18 cellular contexts compared by ENCODE assay signal in genomic region chr1:245648749-245649517, GRCh38.
DNase-seq lines count a peak whose midpoint lies in the region; ATAC-seq and TF ChIP-seq lines count a peak whose summit lies in the region.
"Had no signal": no experiment of that assay in that cellular context is flagged by ENCODE, and none has a peak within 500 bp of the region (broad histone marks: within the 10 kb centered on the region; RNA-seq: fewer than 3 reads in every experiment).

No MANE protein-coding gene starts in this region.

- H3K36me3 ChIP-seq in cardiac muscle cell = peaks cover 12% of the 10 kb centered on the region
- H3K36me3 ChIP-seq: colonic mucosa had no signal

- H3K27me3 Mint-ChIP-seq in brain = no peaks in the 10 kb centered on the region
- H3K27me3 Mint-ChIP-seq in stimulated activated memory B cell treated with anti-CD40 and anti-IgM and Interleukin-4, amounts not matched to agents 10 μg/mL and 1 μg/mL and 100 μg/mL, for 72 hours = peaks cover 5% of the 10 kb centered on the region

- H3K4me3 ChIP-seq in cardiac muscle cell = no peak overlapping the region
- no peak overlapping the region for H3K4me3 ChIP-seq in right cardiac atrium (ENCODE audit: low read length)
- H3K4me3 ChIP-seq: colonic mucosa, GM23248 had no signal

- H3K27me3 ChIP-seq in cardiac muscle cell (no peaks in the 10 kb centered on the region), right cardiac atrium (ENCODE audit: control insufficient read depth, insufficient read depth) (no peaks in the 10 kb centered on the region)
- H3K27me3 ChIP-seq: colonic mucosa had no signal

- H3K4me1 Mint-ChIP-seq in brain = peaks cover 34% of the 10 kb centered on the region
- peaks cover 43% of the 10 kb centered on the region for H3K4me1 Mint-ChIP-seq in stimulated activated memory B cell treated with anti-CD40 and anti-IgM and Interleukin-4, amounts not matched to agents 10 μg/mL and 1 μg/mL and 100 μg/mL, for 72 hours

- H3K27ac Mint-ChIP-seq in brain = peak overlapping the region in 4 of 5 experiments; percentile 2 to 57 (median 18)
- peak overlapping the region; percentile 18 for H3K27ac Mint-ChIP-seq in stimulated activated memory B cell treated with anti-CD40 and anti-IgM and Interleukin-4, amounts not matched to agents 10 μg/mL and 1 μg/mL and 100 μg/mL, for 72 hours
- H3K27ac Mint-ChIP-seq: activated naive CD8-positive, alpha-beta T cell had no signal

- TF ChIP-seq CTCF in cardiac muscle cell (IDR thresholded peaks at IDR 0.05; ENCODE audit: low read depth, low read length) (no peak), brain (conservative IDR thresholded peaks at IDR 0.05) (no peak)

- H3K4me3 Mint-ChIP-seq in brain = no peak overlapping the region
- peak overlapping the region; percentile 24 for H3K4me3 Mint-ChIP-seq in stimulated activated memory B cell treated with anti-CD40 and anti-IgM and Interleukin-4, amounts not matched to agents 10 μg/mL and 1 μg/mL and 100 μg/mL, for 72 hours
- H3K4me3 Mint-ChIP-seq: activated naive CD8-positive, alpha-beta T cell had no signal

- H3K9me3 ChIP-seq in cardiac muscle cell (ENCODE audit: low read depth) = no peaks in the 10 kb centered on the region
- H3K9me3 ChIP-seq in right cardiac atrium (ENCODE audit: control insufficient read depth, low read length) = no peaks in the 10 kb centered on the region
- H3K9me3 ChIP-seq: colonic mucosa had no signal

- peaks cover 43% of the 10 kb centered on the region for H3K36me3 Mint-ChIP-seq in brain
- peaks cover 50% of the 10 kb centered on the region for H3K36me3 Mint-ChIP-seq in stimulated activated memory B cell treated with anti-CD40 and anti-IgM and Interleukin-4, amounts not matched to agents 10 μg/mL and 1 μg/mL and 100 μg/mL, for 72 hours

- intact Hi-C loops in right cardiac atrium (cut with DNase I) = no loop called here

- ATAC-seq in right cardiac atrium = no peak
- peak; percentile 26 for ATAC-seq in HG02852 (IDR thresholded peaks at IDR 0.05; ENCODE audit: unreplicated experiment)
- peak; percentile 28 for ATAC-seq in stimulated activated memory B cell treated with anti-CD40 and anti-IgM and Interleukin-4, amounts not matched to agents 10 μg/mL and 1 μg/mL and 100 μg/mL, for 72 hours
- ATAC-seq in HG03342 (IDR thresholded peaks at IDR 0.05; ENCODE audit: unreplicated experiment) = no peak
- no peak for ATAC-seq in HG02623 (IDR thresholded peaks at IDR 0.05; ENCODE audit: unreplicated experiment)
- ATAC-seq: left colon had no signal

- WGBS in right cardiac atrium = 77% methylated on average over 19 of the region's 19 CpGs

- H3K27ac ChIP-seq in cardiac muscle cell (peak overlapping the region; percentile 98), right cardiac atrium (ENCODE audit: low read length) (no peak overlapping the region)
- H3K27ac ChIP-seq: colonic mucosa, GM23248 had no signal

- peaks cover 57% of the 10 kb centered on the region for H3K4me1 ChIP-seq in cardiac muscle cell (ENCODE audit: low read depth)
- H3K4me1 ChIP-seq in right cardiac atrium (ENCODE audit: control insufficient read depth, insufficient read depth, low read length) = no peaks in the 10 kb centered on the region
- H3K4me1 ChIP-seq: colonic mucosa had no signal

- peaks cover 9 to 16% (median 11%) of the 10 kb centered on the region in 5 experiments for H3K9me3 Mint-ChIP-seq in brain
- H3K9me3 Mint-ChIP-seq in stimulated activated memory B cell treated with anti-CD40 and anti-IgM and Interleukin-4, amounts not matched to agents 10 μg/mL and 1 μg/mL and 100 μg/mL, for 72 hours = no peaks in the 10 kb centered on the region

- DNase-seq in cardiac muscle cell (ENCODE audit: low read depth in 1 of 2, low spot score in 1 of 2) = peak in 1 of 2 donors; percentile 21
- DNase-seq in right cardiac atrium = no peak
- no peak for DNase-seq in NCI-H2196 treated with DMSO at 0.1 percent for 48 hours (lab: John Stamatoyannopoulos, UW; ENCODE audit: unreplicated experiment)
- DNase-seq: activated CD4-positive, CD25-positive, alpha-beta regulatory T cell; colonic mucosa; COR-L47; foreskin fibroblast; GM23248; left colon; NCI-H1092 treated with DMSO at 0.1 percent for 48 hours; NCI-H446; SHP77 had no signal

Comparison
In these comparisons a context has a peak if more than half of its experiments do, and no peak if none do; other contexts are left out.
1. ATAC-seq: peak in HG02852 (single experiment) and stimulated activated memory B cell treated with anti-CD40 and anti-IgM and Interleukin-4, amounts not matched to agents 10 μg/mL and 1 μg/mL and 100 μg/mL, for 72 hours (single experiment); none in right cardiac atrium (0 of 2), HG03342 (single experiment) and HG02623 (single experiment).